In genomic region chr10:68924593-68924992, GRCh38 we compare ENCODE assay signal across 27 cellular contexts. TPM values are rescaled to one million over a fixed set of nuclear protein-coding genes. Genes with fewer than 3 reads are reported as not detected.
DNase-seq lines count a peak whose midpoint lies in the region; ATAC-seq and TF ChIP-seq lines count a peak whose summit lies in the region.
"Had no signal": no experiment of that assay in that cellular context is flagged by ENCODE, and none has a peak within 500 bp of the region (broad histone marks: within the 10 kb centered on the region; RNA-seq: fewer than 3 reads in every experiment).

No MANE protein-coding gene starts in this region.

- peaks cover 8% of the 10 kb centered on the region for H3K4me1 Mint-ChIP-seq in activated naive CD8-positive, alpha-beta T cell (ENCODE audit: low read depth)
- peaks cover 6% of the 10 kb centered on the region for H3K4me1 Mint-ChIP-seq in activated naive CD8-positive, alpha-beta T cell treated with anti-CD3 and anti-CD28 coated beads for 36 hours
- peaks cover 5% of the 10 kb centered on the region for H3K4me1 Mint-ChIP-seq in brain
- H3K4me1 Mint-ChIP-seq in memory B cell, result peaks cover 5% of the 10 kb centered on the region
- H3K4me1 Mint-ChIP-seq: B cell, neural progenitor cell had no signal

- no peak for DNase-seq in activated naive CD8-positive, alpha-beta T cell treated with anti-CD3 and anti-CD28 coated beads for 36 hours
- no peak for DNase-seq in memory B cell (ENCODE audit: low spot score in 2 of 2)
- DNase-seq in DMS 273 treated with DMSO at 0.1 percent for 48 hours (lab: John Stamatoyannopoulos, UW), result no peak
- DNase-seq in NCI-H1436 treated with DMSO at 0.1 percent for 48 hours (lab: John Stamatoyannopoulos, UW), result no peak
- DNase-seq: activated CD8-positive, alpha-beta memory T cell treated with anti-CD3 and anti-CD28 coated beads for 24 hours; activated naive CD8-positive, alpha-beta T cell treated with anti-CD3 and anti-CD28 coated beads, Interleukin-2, amount 10 ng/mL, durations not matched to agents 7 days and 5 days; activated T-cell treated with anti-CD3 and anti-CD28 coated beads, Interleukin-2, amount 50 U/mL, for 4 hours; brain microvascular endothelial cell; colonic mucosa; Karpas-422; kidney; lower lobe of right lung; NCI-H1694; NCI-H2171; NCI-H526; right lobe of liver; stimulated activated CD4-positive, alpha-beta T cell treated with anti-CD3 and anti-CD28 coated beads, Interleukin-15, amount 100 ng/mL, for 24 hours; T-helper 1 cell; upper lobe of left lung had no signal

- H3K27ac Mint-ChIP-seq in activated naive CD8-positive, alpha-beta T cell, result peak overlapping the region; percentile 3
- no peak overlapping the region for H3K27ac Mint-ChIP-seq in activated naive CD8-positive, alpha-beta T cell treated with anti-CD3 and anti-CD28 coated beads for 36 hours
- peak overlapping the region in 4 of 5 experiments; percentile 13 to 81 (median 36) for H3K27ac Mint-ChIP-seq in brain
- peak overlapping the region; percentile 73 for H3K27ac Mint-ChIP-seq in memory B cell
- H3K27ac Mint-ChIP-seq: activated naive CD8-positive, alpha-beta T cell treated with anti-CD3 and anti-CD28 coated beads, Interleukin-2, amount 10 ng/mL, durations not matched to agents 7 days and 5 days; B cell; neural progenitor cell had no signal

- peaks cover 5% of the 10 kb centered on the region for H3K36me3 Mint-ChIP-seq in activated naive CD8-positive, alpha-beta T cell
- H3K36me3 Mint-ChIP-seq in activated naive CD8-positive, alpha-beta T cell treated with anti-CD3 and anti-CD28 coated beads for 36 hours, result peaks cover 21% of the 10 kb centered on the region
- H3K36me3 Mint-ChIP-seq in brain (peaks cover 63% of the 10 kb centered on the region), memory B cell (peaks cover 16% of the 10 kb centered on the region)

- no peaks in the 10 kb centered on the region for H3K9me3 Mint-ChIP-seq in activated naive CD8-positive, alpha-beta T cell (ENCODE audit: low read depth)
- H3K9me3 Mint-ChIP-seq in activated naive CD8-positive, alpha-beta T cell treated with anti-CD3 and anti-CD28 coated beads for 36 hours, result no peaks in the 10 kb centered on the region
- H3K9me3 Mint-ChIP-seq in brain, result no peaks in the 10 kb centered on the region
- peaks cover 3% of the 10 kb centered on the region for H3K9me3 Mint-ChIP-seq in memory B cell
- H3K9me3 Mint-ChIP-seq: activated naive CD8-positive, alpha-beta T cell treated with anti-CD3 and anti-CD28 coated beads, Interleukin-2, amount 10 ng/mL, durations not matched to agents 7 days and 5 days; activated T-cell treated with anti-CD3 and anti-CD28 coated beads, Interleukin-2, amount 50 U/mL, for 4 hours; neural progenitor cell had no signal

- H3K4me3 Mint-ChIP-seq in activated naive CD8-positive, alpha-beta T cell, result no peak overlapping the region
- no peak overlapping the region for H3K4me3 Mint-ChIP-seq in activated naive CD8-positive, alpha-beta T cell treated with anti-CD3 and anti-CD28 coated beads for 36 hours
- peak overlapping the region in 1 of 5 experiments; percentile 20 for H3K4me3 Mint-ChIP-seq in brain
- no peak overlapping the region for H3K4me3 Mint-ChIP-seq in memory B cell
- H3K4me3 Mint-ChIP-seq: activated naive CD8-positive, alpha-beta T cell treated with anti-CD3 and anti-CD28 coated beads, Interleukin-2, amount 10 ng/mL, durations not matched to agents 7 days and 5 days; activated T-cell treated with anti-CD3 and anti-CD28 coated beads, Interleukin-2, amount 50 U/mL, for 4 hours; B cell; neural progenitor cell had no signal

- no peaks in the 10 kb centered on the region for H3K27me3 Mint-ChIP-seq in activated naive CD8-positive, alpha-beta T cell
- no peaks in the 10 kb centered on the region for H3K27me3 Mint-ChIP-seq in activated naive CD8-positive, alpha-beta T cell treated with anti-CD3 and anti-CD28 coated beads for 36 hours
- H3K27me3 Mint-ChIP-seq in brain, result no peaks in the 10 kb centered on the region
- H3K27me3 Mint-ChIP-seq in memory B cell, result no peaks in the 10 kb centered on the region
- H3K27me3 Mint-ChIP-seq: activated naive CD8-positive, alpha-beta T cell treated with anti-CD3 and anti-CD28 coated beads, Interleukin-2, amount 10 ng/mL, durations not matched to agents 7 days and 5 days; B cell had no signal

- TF ChIP-seq CTCF in brain (conservative IDR thresholded peaks at IDR 0.05), result no peak

- no peak for ATAC-seq in memory B cell (ENCODE audit: low read depth)
- no peak for ATAC-seq in HG03439 (IDR thresholded peaks at IDR 0.05; ENCODE audit: unreplicated experiment)
- ATAC-seq in HG02610 (IDR thresholded peaks at IDR 0.05; ENCODE audit: unreplicated experiment), result no peak
- ATAC-seq: activated CD4-positive, CD25-positive, alpha-beta regulatory T cell treated with anti-CD3 and anti-CD28 coated beads, Interleukin-2, amount 50 U/mL, for 24 hours; activated T-cell treated with anti-CD3 and anti-CD28 coated beads, Interleukin-2, amount 50 U/mL, for 4 hours; lower lobe of right lung; Panc1; right lobe of liver had no signal

RNA-seq across cellular contexts. Expression of gene DDX50, which starts 23.5 kb away (rescaled TPM):
- 10 to 100 TPM; 74.1 to 79.1 TPM for total RNA-seq in activated naive CD8-positive, alpha-beta T cell treated with anti-CD3 and anti-CD28 coated beads for 36 hours
- 18.5 TPM for polyA plus RNA-seq in brain (ENCODE audit: insufficient read depth, low read depth, low replicate concordance)

RNA-seq across cellular contexts. Expression of gene DDX21, which starts 31.4 kb away (rescaled TPM):
- total RNA-seq in activated naive CD8-positive, alpha-beta T cell treated with anti-CD3 and anti-CD28 coated beads for 36 hours, result 100 to 1,000 TPM; 306 to 308 TPM
- polyA plus RNA-seq in brain (ENCODE audit: insufficient read depth, low read depth, low replicate concordance), result 20.9 TPM
